Comparison of ENCODE assay signal across 15 cellular contexts in the genomic region with DNA sequence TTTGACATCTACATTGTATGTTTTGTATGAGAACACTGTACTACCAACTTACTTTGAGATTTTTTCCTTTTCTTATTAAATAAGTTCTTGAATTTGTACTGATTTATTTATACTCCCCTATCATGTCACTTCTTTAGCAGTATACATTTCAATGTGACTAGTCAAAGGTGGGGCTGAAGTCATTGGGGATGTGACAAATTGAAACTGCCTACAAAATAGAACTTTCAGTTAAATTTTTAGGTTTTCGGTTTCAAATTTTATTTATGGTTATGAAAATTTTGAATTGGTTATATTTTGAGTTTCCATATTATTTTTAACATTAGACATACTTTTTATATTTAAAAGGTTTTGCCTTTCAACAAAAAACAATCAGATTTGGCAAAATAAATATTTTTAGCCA.
DNase-seq lines count a peak whose midpoint lies in the region; ATAC-seq and TF ChIP-seq lines count a peak whose summit lies in the region.
"Had no signal": no experiment of that assay in that cellular context is flagged by ENCODE, and none has a peak within 500 bp of the region (broad histone marks: within the 10 kb centered on the region; RNA-seq: fewer than 3 reads in every experiment).

No MANE protein-coding gene starts in this region.

- DNase-seq in osteoblast (ENCODE audit: insufficient read length, low spot score, missing footprints) (peak; percentile 26), islet precursor cell (no peak), left lung (no peak), globus pallidus (ENCODE audit: low spot score) (no peak)
- no peak for DNase-seq in activated CD8-positive, alpha-beta memory T cell treated with anti-CD3 and anti-CD28 coated beads, Interleukin-2, amount 50 U/mL, for 48 hours
- DNase-seq: activated naive CD8-positive, alpha-beta T cell treated with anti-CD3 and anti-CD28 coated beads, Interleukin-2, amount 10 ng/mL, durations not matched to agents 7 days and 5 days; CD8-positive, alpha-beta T cell; ovary; WERI-Rb-1 had no signal

- H3K4me1 ChIP-seq in osteoblast (ENCODE audit: insufficient read depth, low read length) (no peaks in the 10 kb centered on the region), left lung (no peaks in the 10 kb centered on the region)
- H3K4me1 ChIP-seq: SJCRH30 had no signal

- H3K36me3 ChIP-seq in osteoblast (ENCODE audit: insufficient read depth, low read length), result no peaks in the 10 kb centered on the region
- no peaks in the 10 kb centered on the region for H3K36me3 ChIP-seq in left lung
- H3K36me3 ChIP-seq: ovary, SJCRH30, tibial nerve had no signal

- no peaks in the 10 kb centered on the region for H4K20me1 ChIP-seq in osteoblast (ENCODE audit: insufficient read depth, low read length)

- H3K4me2 ChIP-seq in osteoblast (ENCODE audit: insufficient read depth, low read length), result no peak overlapping the region

- H3K27me3 ChIP-seq in osteoblast (ENCODE audit: insufficient read depth, low read length) (no peaks in the 10 kb centered on the region), left lung (no peaks in the 10 kb centered on the region)
- H3K27me3 ChIP-seq: esophagus muscularis mucosa, SJCRH30, tibial nerve had no signal

- no peaks in the 10 kb centered on the region for H3K79me2 ChIP-seq in osteoblast (ENCODE audit: insufficient read depth, low read length)

- no peak overlapping the region for H3K27ac ChIP-seq in osteoblast (ENCODE audit: low read depth, low read length)
- no peak overlapping the region for H3K27ac ChIP-seq in left lung
- H3K27ac ChIP-seq: esophagus muscularis mucosa, ovary, SJCRH30, tibial nerve, WERI-Rb-1 had no signal

- intact Hi-C loops in left lung (cut with DNase I), result no loop called here

- H3K4me3 ChIP-seq in osteoblast (ENCODE audit: insufficient read depth, low read length) (no peak overlapping the region), left lung (no peak overlapping the region)
- H3K4me3 ChIP-seq: esophagus muscularis mucosa, ovary, SJCRH30, tibial nerve had no signal

- no peak overlapping the region for H2AFZ ChIP-seq in osteoblast (ENCODE audit: low read length)

- H3K9me3 ChIP-seq in osteoblast (ENCODE audit: low read depth, low read length) (no peaks in the 10 kb centered on the region), left lung (no peaks in the 10 kb centered on the region)
- H3K9me3 ChIP-seq: esophagus muscularis mucosa, ovary, SJCRH30, tibial nerve had no signal

- no peak for TF ChIP-seq CTCF in osteoblast (IDR thresholded peaks at IDR 0.05; ENCODE audit: extremely low read depth, low read depth, low read length)
- no peak for TF ChIP-seq CTCF in left lung (IDR thresholded peaks at IDR 0.05)

- ATAC-seq in GM19035 (IDR thresholded peaks at IDR 0.05; ENCODE audit: unreplicated experiment) (peak; percentile 58), GM21786 (IDR thresholded peaks at IDR 0.05; ENCODE audit: unreplicated experiment) (peak; percentile 62), HG03139 (IDR thresholded peaks at IDR 0.05; ENCODE audit: unreplicated experiment) (peak; percentile 37), left lung (no peak)
